ENCODE assay signal across 15 cellular contexts in the genomic region with DNA sequence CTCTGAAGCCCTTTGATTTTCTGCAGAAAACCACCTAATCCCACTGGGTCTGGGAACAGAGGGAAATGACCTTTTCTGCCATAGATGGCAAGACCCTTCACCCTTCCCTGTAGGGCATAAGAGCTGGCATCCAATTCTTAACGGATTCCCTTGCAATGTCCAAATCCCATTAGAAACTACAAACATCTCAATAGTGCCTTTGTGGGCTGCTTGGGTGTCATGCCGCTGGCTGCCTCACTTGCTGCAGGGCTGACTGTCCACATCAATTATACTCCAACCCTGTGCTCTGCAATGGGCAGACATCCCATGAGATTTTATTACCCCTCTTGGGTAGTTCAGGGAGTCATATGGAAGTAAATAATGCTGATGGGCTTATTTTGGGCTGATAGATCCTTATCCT. TPM values are rescaled to one million over a fixed set of nuclear protein-coding genes. Genes with fewer than 3 reads are reported as not detected.
DNase-seq lines count a peak whose midpoint lies in the region; ATAC-seq lines count a peak whose summit lies in the region.
"Had no signal": no experiment of that assay in that cellular context is flagged by ENCODE, and none has a peak within 500 bp of the region (broad histone marks: within the 10 kb centered on the region; RNA-seq: fewer than 3 reads in every experiment).

No MANE protein-coding gene starts in this region.

- peaks cover 5% of the 10 kb centered on the region for H3K36me3 Mint-ChIP-seq in activated T-cell treated with anti-CD3 and anti-CD28 coated beads, Interleukin-2, amount 50 U/mL, for 4 hours (ENCODE audit: insufficient read depth)
- H3K36me3 Mint-ChIP-seq in activated CD4-positive, alpha-beta memory T cell treated with anti-CD3 and anti-CD28 coated beads, Interleukin-2, amount 10 ng/mL, durations not matched to agents 7 days and 5 days (ENCODE audit: low read depth) = peaks cover 62% of the 10 kb centered on the region
- H3K36me3 Mint-ChIP-seq in effector memory CD8-positive, alpha-beta T cell (ENCODE audit: insufficient read depth) = peaks cover 29% of the 10 kb centered on the region
- H3K36me3 Mint-ChIP-seq in stimulated activated memory B cell treated with anti-CD40 and anti-IgM and Interleukin-4, amounts not matched to agents 10 μg/mL and 1 μg/mL and 100 μg/mL, for 72 hours = no peaks in the 10 kb centered on the region

- peak overlapping the region; percentile 92 for H3K4me3 Mint-ChIP-seq in activated T-cell treated with anti-CD3 and anti-CD28 coated beads, Interleukin-2, amount 50 U/mL, for 4 hours
- peak overlapping the region; percentile 87 for H3K4me3 Mint-ChIP-seq in activated CD4-positive, alpha-beta memory T cell treated with anti-CD3 and anti-CD28 coated beads, Interleukin-2, amount 10 ng/mL, durations not matched to agents 7 days and 5 days
- H3K4me3 Mint-ChIP-seq in effector memory CD8-positive, alpha-beta T cell = peak overlapping the region in 1 of 2 donors; percentile 89
- no peak overlapping the region for H3K4me3 Mint-ChIP-seq in stimulated activated memory B cell treated with anti-CD40 and anti-IgM and Interleukin-4, amounts not matched to agents 10 μg/mL and 1 μg/mL and 100 μg/mL, for 72 hours
- H3K4me3 Mint-ChIP-seq: endodermal cell had no signal

- CTCF ChIA-PET in activated CD4-positive, alpha-beta memory T cell treated with anti-CD3 and anti-CD28 coated beads, Interleukin-2, amount 10 ng/mL, durations not matched to agents 7 days and 5 days (lab: Charles Lee) = interaction anchor here (1.2 to 3.1 kb wide), 5 partner anchors 9 to 374 kb away, joined by 4 to 15 read pairs (median 6); no protein-coding TSS in a partner anchor

- no peaks in the 10 kb centered on the region for H3K27me3 Mint-ChIP-seq in activated T-cell treated with anti-CD3 and anti-CD28 coated beads, Interleukin-2, amount 50 U/mL, for 4 hours (ENCODE audit: low read depth)
- no peaks in the 10 kb centered on the region for H3K27me3 Mint-ChIP-seq in activated CD4-positive, alpha-beta memory T cell treated with anti-CD3 and anti-CD28 coated beads, Interleukin-2, amount 10 ng/mL, durations not matched to agents 7 days and 5 days
- no peaks in the 10 kb centered on the region for H3K27me3 Mint-ChIP-seq in effector memory CD8-positive, alpha-beta T cell
- H3K27me3 Mint-ChIP-seq in stimulated activated memory B cell treated with anti-CD40 and anti-IgM and Interleukin-4, amounts not matched to agents 10 μg/mL and 1 μg/mL and 100 μg/mL, for 72 hours = no peaks in the 10 kb centered on the region

- POLR2A ChIA-PET in activated CD4-positive, alpha-beta memory T cell treated with anti-CD3 and anti-CD28 coated beads, Interleukin-2, amount 10 ng/mL, durations not matched to agents 7 days and 5 days (lab: Charles Lee) = interaction anchor here (1.0 to 17.3 kb wide), 12 partner anchors 7 to 388 kb away, joined by 3 to 447 read pairs (median 6); partner anchors contain the start of genes ATF4 and GRAP2

- no peaks in the 10 kb centered on the region for H3K9me3 Mint-ChIP-seq in activated T-cell treated with anti-CD3 and anti-CD28 coated beads, Interleukin-2, amount 50 U/mL, for 4 hours
- H3K9me3 Mint-ChIP-seq in activated CD4-positive, alpha-beta memory T cell treated with anti-CD3 and anti-CD28 coated beads, Interleukin-2, amount 10 ng/mL, durations not matched to agents 7 days and 5 days = no peaks in the 10 kb centered on the region
- peaks cover 0 to 7% of the 10 kb centered on the region in 2 donors for H3K9me3 Mint-ChIP-seq in effector memory CD8-positive, alpha-beta T cell
- no peaks in the 10 kb centered on the region for H3K9me3 Mint-ChIP-seq in stimulated activated memory B cell treated with anti-CD40 and anti-IgM and Interleukin-4, amounts not matched to agents 10 μg/mL and 1 μg/mL and 100 μg/mL, for 72 hours
- H3K9me3 Mint-ChIP-seq: endodermal cell had no signal

- DNase-seq in activated T-cell treated with anti-CD3 and anti-CD28 coated beads, Interleukin-2, amount 50 U/mL, for 4 hours = no peak
- no peak for DNase-seq in activated T-cell treated with anti-CD3 and anti-CD28 coated beads for 4 hours
- no peak for DNase-seq in activated CD4-positive, alpha-beta memory T cell treated with anti-CD3 and anti-CD28 coated beads, Interleukin-2, amount 10 ng/mL, durations not matched to agents 7 days and 5 days
- no peak for DNase-seq in effector memory CD8-positive, alpha-beta T cell
- DNase-seq: endodermal cell; midbrain; NCI-H1930; NCI-H446 treated with DMSO at 0.1 percent for 48 hours; stimulated activated CD4-positive, alpha-beta T cell treated with anti-CD3 and anti-CD28 coated beads, Interleukin-12 subunit alpha, Interleukin-12 subunit beta, amount 100 ng/mL, for 4 hours had no signal

- ATAC-seq in activated T-cell treated with anti-CD3 and anti-CD28 coated beads, Interleukin-2, amount 50 U/mL, for 4 hours = peak in 1 of 2 donors; percentile 7
- ATAC-seq in effector memory CD8-positive, alpha-beta T cell (replicated peaks) = no peak
- ATAC-seq in stimulated activated memory B cell treated with anti-CD40 and anti-IgM and Interleukin-4, amounts not matched to agents 10 μg/mL and 1 μg/mL and 100 μg/mL, for 72 hours = no peak
- ATAC-seq in HG03039 (IDR thresholded peaks at IDR 0.05; ENCODE audit: unreplicated experiment) = no peak
- ATAC-seq in HG03159 (IDR thresholded peaks at IDR 0.05; ENCODE audit: unreplicated experiment) = no peak
- ATAC-seq in HG03175 (IDR thresholded peaks at IDR 0.05; ENCODE audit: unreplicated experiment) = no peak

- peak overlapping the region; percentile 85 for H3K27ac Mint-ChIP-seq in activated CD4-positive, alpha-beta memory T cell treated with anti-CD3 and anti-CD28 coated beads, Interleukin-2, amount 10 ng/mL, durations not matched to agents 7 days and 5 days
- peak overlapping the region; percentile 93 to 96 for H3K27ac Mint-ChIP-seq in effector memory CD8-positive, alpha-beta T cell
- peak overlapping the region; percentile 50 for H3K27ac Mint-ChIP-seq in stimulated activated memory B cell treated with anti-CD40 and anti-IgM and Interleukin-4, amounts not matched to agents 10 μg/mL and 1 μg/mL and 100 μg/mL, for 72 hours
- H3K27ac Mint-ChIP-seq: endodermal cell had no signal

- peaks cover 76% of the 10 kb centered on the region for H3K4me1 Mint-ChIP-seq in activated T-cell treated with anti-CD3 and anti-CD28 coated beads, Interleukin-2, amount 50 U/mL, for 4 hours (ENCODE audit: low read depth)
- peaks cover 62% of the 10 kb centered on the region for H3K4me1 Mint-ChIP-seq in activated CD4-positive, alpha-beta memory T cell treated with anti-CD3 and anti-CD28 coated beads, Interleukin-2, amount 10 ng/mL, durations not matched to agents 7 days and 5 days
- peaks cover 67 to 88% of the 10 kb centered on the region in 2 donors for H3K4me1 Mint-ChIP-seq in effector memory CD8-positive, alpha-beta T cell (ENCODE audit: low read depth in 2 of 2)
- H3K4me1 Mint-ChIP-seq in stimulated activated memory B cell treated with anti-CD40 and anti-IgM and Interleukin-4, amounts not matched to agents 10 μg/mL and 1 μg/mL and 100 μg/mL, for 72 hours = peaks cover 24% of the 10 kb centered on the region
- H3K4me1 Mint-ChIP-seq: endodermal cell had no signal

RNA-seq across cellular contexts. Expression of gene GRAP2, which starts 7.2 kb away (rescaled TPM):
- 10 to 100 TPM; 19.5 to 40.4 (median 26.4) TPM for total RNA-seq in activated T-cell treated with anti-CD3 and anti-CD28 coated beads, Interleukin-2, amount 50 U/mL, for 4 hours
- 100 to 1,000 TPM; 108 to 111 TPM for total RNA-seq in activated CD4-positive, alpha-beta memory T cell treated with anti-CD3 and anti-CD28 coated beads, Interleukin-2, amount 10 ng/mL, durations not matched to agents 7 days and 5 days
- total RNA-seq: pulmonary artery endothelial cell had no signal

RNA-seq across cellular contexts. Expression of gene ENTHD1, which starts 14.6 kb away (rescaled TPM):
- total RNA-seq in activated T-cell treated with anti-CD3 and anti-CD28 coated beads, Interleukin-2, amount 50 U/mL, for 4 hours = under 1 TPM; 0.38 to 0.53 (median 0.41) TPM
- total RNA-seq in activated CD4-positive, alpha-beta memory T cell treated with anti-CD3 and anti-CD28 coated beads, Interleukin-2, amount 10 ng/mL, durations not matched to agents 7 days and 5 days = under 1 TPM in 1 of 2 experiments, not detected in 1; 0.13 TPM
- total RNA-seq: endodermal cell, pulmonary artery endothelial cell, thoracic aorta had no signal

RNA-seq across cellular contexts. Expression of gene TMA7B, which starts 52.1 kb away (rescaled TPM):
- total RNA-seq in activated T-cell treated with anti-CD3 and anti-CD28 coated beads, Interleukin-2, amount 50 U/mL, for 4 hours = under 1 TPM; 0.61 to 0.92 (median 0.76) TPM
- 1 to 10 TPM; 3.7 to 4.3 TPM for total RNA-seq in activated CD4-positive, alpha-beta memory T cell treated with anti-CD3 and anti-CD28 coated beads, Interleukin-2, amount 10 ng/mL, durations not matched to agents 7 days and 5 days
- total RNA-seq: endodermal cell, pulmonary artery endothelial cell had no signal
